In the genomic region with DNA sequence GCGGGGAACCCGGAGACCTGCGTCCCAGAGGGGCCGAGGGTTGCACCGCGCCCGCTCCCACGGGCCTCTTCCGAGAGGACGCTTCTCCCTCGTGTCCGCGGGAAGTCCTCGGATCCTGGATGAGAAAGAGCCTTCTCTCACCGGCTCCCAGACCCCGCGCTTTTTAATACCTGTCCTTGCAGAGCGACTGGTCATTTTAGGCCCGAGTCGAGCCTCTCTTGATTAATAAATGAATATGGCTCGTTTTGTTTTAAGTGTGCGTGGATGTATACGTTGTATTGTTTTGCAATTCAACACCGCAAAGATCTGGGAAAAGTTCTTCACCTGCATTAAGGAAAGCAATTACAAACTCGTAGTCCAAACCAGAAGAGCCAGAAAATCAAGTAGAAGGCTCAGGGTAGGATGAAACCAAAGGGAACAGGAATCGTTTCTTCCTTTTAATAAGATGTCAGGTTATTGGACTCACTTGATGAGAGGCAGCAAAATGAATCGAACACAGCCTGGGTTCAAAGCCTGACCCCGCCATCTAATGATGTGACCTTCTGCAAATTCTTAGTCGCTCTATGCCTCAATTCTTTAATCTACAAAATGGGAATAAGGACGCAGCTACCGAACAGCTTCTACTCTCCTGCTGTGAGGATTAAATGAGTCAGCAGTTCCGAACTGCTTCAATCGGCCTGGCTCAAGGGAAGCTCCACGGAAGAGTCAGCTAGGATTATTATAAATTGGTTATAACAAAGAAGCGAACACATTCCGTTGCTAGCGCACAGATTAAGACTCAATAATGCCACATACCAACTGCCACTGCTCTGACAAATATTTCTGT, we compare ENCODE assay signal across 9 cellular contexts.
A peak's percentile ranks its signal among the peaks of the same experiment; 100 is the strongest.
DNase-seq lines count a peak whose midpoint lies in the region; ATAC-seq and TF ChIP-seq lines count a peak whose summit lies in the region.
"Had no signal": no experiment of that assay in that cellular context is flagged by ENCODE, and none has a peak within 500 bp of the region (broad histone marks: within the 10 kb centered on the region; RNA-seq: fewer than 3 reads in every experiment).

No MANE protein-coding gene starts in this region.

- H3K9ac ChIP-seq in endocrine pancreas (ENCODE audit: control insufficient read depth, insufficient read depth, low read length), result peak overlapping the region; percentile 86

- peak overlapping the region; percentile 95 for H2AFZ ChIP-seq in neuron (ENCODE audit: low read depth, low read length)

- H3K9me3 ChIP-seq in Caco-2, result peaks cover 5% of the 10 kb centered on the region; the same call in 1 of the 2 replicates
- H3K9me3 ChIP-seq in endocrine pancreas (ENCODE audit: control insufficient read depth, low read length), result no peaks in the 10 kb centered on the region
- H3K9me3 ChIP-seq in neuron (ENCODE audit: low read length), result peaks cover 4% of the 10 kb centered on the region

- H3K27me3 Mint-ChIP-seq in Caco-2 (ENCODE audit: insufficient read depth, unreplicated experiment), result no peaks in the 10 kb centered on the region

- peak overlapping the region; percentile 94 for H3K4me3 Mint-ChIP-seq in Caco-2 (ENCODE audit: unreplicated experiment)
- H3K4me3 Mint-ChIP-seq: natural killer cell treated with Interleukin-12 subunit alpha and Interleukin-12 subunit beta and Interleukin-15 and Interleukin-18, amount 100 ng/mL, for 72 hours had no signal

- TF ChIP-seq CTCF in Caco-2 (IDR thresholded peaks at IDR 0.05; ENCODE audit: insufficient read depth in 1 of 2, low read depth in 1 of 2, low read length in 1 of 2, severe bottlenecking in 1 of 2, unreplicated experiment in 1 of 2), result no peak

- TSS peak; percentile 77 for BruUV-seq in Caco-2 (replicated peaks; lab: Mats Ljungman, UMichigan)

- CTCF ChIA-PET in Caco-2 (lab: Charles Lee), result interaction anchor here (0.6 kb wide), 1 partner anchor 343 kb away, joined by 3 read pairs; no protein-coding TSS in a partner anchor

- POLR2A ChIA-PET in Caco-2 (lab: Charles Lee), result interaction anchor here (0.6 to 1.2 kb wide), 2 partner anchors 77 to 93 kb away, joined by 3 to 4 read pairs; no protein-coding TSS in a partner anchor

- no peak for ATAC-seq in GM19397 (IDR thresholded peaks at IDR 0.05; ENCODE audit: unreplicated experiment)
- no peak for ATAC-seq in GM21786 (IDR thresholded peaks at IDR 0.05; ENCODE audit: unreplicated experiment)

- H3K36me3 Mint-ChIP-seq in Caco-2 (ENCODE audit: insufficient read depth, unreplicated experiment), result peaks cover 28% of the 10 kb centered on the region

- H3K27ac Mint-ChIP-seq in Caco-2 (ENCODE audit: unreplicated experiment), result peak overlapping the region; percentile 88
- H3K27ac Mint-ChIP-seq: natural killer cell treated with Interleukin-12 subunit alpha and Interleukin-12 subunit beta and Interleukin-15 and Interleukin-18, amount 100 ng/mL, for 72 hours had no signal

- peaks cover 38% of the 10 kb centered on the region for H3K4me1 Mint-ChIP-seq in Caco-2 (ENCODE audit: low read depth, unreplicated experiment)

- H3K36me3 ChIP-seq in Caco-2 (ENCODE audit: control insufficient read depth, insufficient read depth, low read length) (no peaks in the 10 kb centered on the region), endocrine pancreas (ENCODE audit: control insufficient read depth, insufficient read depth, low read length) (no peaks in the 10 kb centered on the region), neuron (ENCODE audit: insufficient read depth, low read length) (peaks cover 4% of the 10 kb centered on the region)

- H3K4me3 ChIP-seq in Caco-2 (ENCODE audit: low read depth, low read length), result peak overlapping the region; percentile 91
- peak overlapping the region; percentile 80 for H3K4me3 ChIP-seq in endocrine pancreas (ENCODE audit: control insufficient read depth, insufficient read depth, low read length)
- H3K4me3 ChIP-seq in neuron (ENCODE audit: low read length), result peak overlapping the region; percentile 85

- H3K4me1 ChIP-seq in Caco-2, result peaks cover 41% of the 10 kb centered on the region
- H3K4me1 ChIP-seq in endocrine pancreas (ENCODE audit: control insufficient read depth, insufficient read depth, low read length), result peaks cover 15% of the 10 kb centered on the region
- H3K4me1 ChIP-seq in neuron (ENCODE audit: insufficient read depth, low read length), result peaks cover 35% of the 10 kb centered on the region

- H3K9me3 Mint-ChIP-seq in Caco-2 (ENCODE audit: unreplicated experiment), result peaks cover 21% of the 10 kb centered on the region
- H3K9me3 Mint-ChIP-seq: natural killer cell treated with Interleukin-12 subunit alpha and Interleukin-12 subunit beta and Interleukin-15 and Interleukin-18, amount 100 ng/mL, for 72 hours had no signal

- intact Hi-C loops in Caco-2 (cut with micrococcal nuclease; ENCODE audit: unreplicated experiment) (loop anchor here (1.0 to 5.0 kb wide), 7 partner anchors 14 to 322 kb away; no protein-coding TSS in a partner anchor), posterior cingulate gyrus (cut with DNase I) (loop anchor here (10.0 kb wide), 2 partner anchors 90 to 100 kb away; no protein-coding TSS in a partner anchor)

- H3K27me3 ChIP-seq in Caco-2 (replicated peaks; ENCODE audit: control insufficient read depth, insufficient read depth, low read length) (no peaks in the 10 kb centered on the region), endocrine pancreas (ENCODE audit: control insufficient read depth, insufficient read depth, low read length) (no peaks in the 10 kb centered on the region), neuron (ENCODE audit: insufficient read depth, low read length) (no peaks in the 10 kb centered on the region)

- DNase-seq in Caco-2 (no peak), NCI-H774 (lab: John Stamatoyannopoulos, UW) (peak; percentile 24), posterior cingulate gyrus (no peak), DMS153 treated with DMSO at 0.1 percent for 48 hours (lab: John Stamatoyannopoulos, UW; ENCODE audit: unreplicated experiment) (no peak)
